ENCODE assay signal across 11 cellular contexts in genomic region chr2:151878655-151879563, GRCh38. TPM values are rescaled to one million over a fixed set of nuclear protein-coding genes. Genes with fewer than 3 reads are reported as not detected.
DNase-seq lines count a peak whose midpoint lies in the region; ATAC-seq and TF ChIP-seq lines count a peak whose summit lies in the region.
"Had no signal": no experiment of that assay in that cellular context is flagged by ENCODE, and none has a peak within 500 bp of the region (broad histone marks: within the 10 kb centered on the region; RNA-seq: fewer than 3 reads in every experiment).

No MANE protein-coding gene starts in this region.

- no peak for TF ChIP-seq EP300 in gastroesophageal sphincter (IDR thresholded peaks at IDR 0.05)

- H3K4me3 ChIP-seq in right cardiac atrium (ENCODE audit: low read length) = no peak overlapping the region
- no peak overlapping the region for H3K4me3 ChIP-seq in left ventricle myocardium inferior
- no peak overlapping the region for H3K4me3 ChIP-seq in gastroesophageal sphincter

- ATAC-seq in right cardiac atrium (peak; percentile 65 to 85), gastroesophageal sphincter (peak; percentile 48), GM21786 (IDR thresholded peaks at IDR 0.05; ENCODE audit: unreplicated experiment) (no peak), HG02870 (IDR thresholded peaks at IDR 0.05; ENCODE audit: unreplicated experiment) (no peak)

- H3K36me3 ChIP-seq in left ventricle myocardium inferior (no peaks in the 10 kb centered on the region), gastroesophageal sphincter (no peaks in the 10 kb centered on the region)

- TF ChIP-seq CTCF in left ventricle myocardium inferior (IDR thresholded peaks at IDR 0.05; ENCODE audit: borderline replicate concordance) = no peak
- no peak for TF ChIP-seq CTCF in gastroesophageal sphincter (IDR thresholded peaks at IDR 0.05)

- H3K27ac ChIP-seq in right cardiac atrium (ENCODE audit: low read length) (no peak overlapping the region), left ventricle myocardium inferior (replicated peaks) (no peak overlapping the region), gastroesophageal sphincter (no peak overlapping the region)

- no peaks in the 10 kb centered on the region for H3K9me3 ChIP-seq in right cardiac atrium (ENCODE audit: control insufficient read depth, low read length)
- H3K9me3 ChIP-seq in left ventricle myocardium inferior (replicated peaks) = no peaks in the 10 kb centered on the region
- H3K9me3 ChIP-seq in gastroesophageal sphincter = no peaks in the 10 kb centered on the region

- 65% methylated on average over 2 of the region's 2 CpGs for WGBS in right cardiac atrium
- 64 to 72% methylated on average over 2 of the region's 2 CpGs for WGBS in gastroesophageal sphincter (ENCODE audit: low coverage in 1 of 2), 2 donors

- intact Hi-C loops in right cardiac atrium (cut with DNase I) = no loop called here
- intact Hi-C loops in left ventricle myocardium inferior (cut with micrococcal nuclease) = no loop called here
- intact Hi-C loops in posterior cingulate gyrus (cut with DNase I) = no loop called here

- no peak for DNase-seq in right cardiac atrium
- DNase-seq in left ventricle myocardium inferior = no peak
- peak; percentile 76 for DNase-seq in SIG-M5 treated with dmso at 0.1 percent for 504 hours (lab: John Stamatoyannopoulos, UW; ENCODE audit: unreplicated experiment)
- DNase-seq in stimulated activated CD4-positive, alpha-beta T cell treated with anti-CD3 and anti-CD28 coated beads, Interleukin-1b, Interleukin-23, amount 100 ng/mL, for 48 hours = no peak
- no peak for DNase-seq in posterior cingulate gyrus
- DNase-seq: activated CD4-positive, CD25-positive, alpha-beta regulatory T cell; CD4-positive, alpha-beta memory T cell; NCI-H1092 had no signal

- TF ChIP-seq POLR2A in gastroesophageal sphincter (IDR thresholded peaks at IDR 0.05) = no peak

- no peaks in the 10 kb centered on the region for H3K27me3 ChIP-seq in right cardiac atrium (ENCODE audit: control insufficient read depth, insufficient read depth)
- H3K27me3 ChIP-seq in left ventricle myocardium inferior (ENCODE audit: low read depth) = no peaks in the 10 kb centered on the region
- H3K27me3 ChIP-seq in gastroesophageal sphincter = no peaks in the 10 kb centered on the region

- H3K4me1 ChIP-seq in right cardiac atrium (ENCODE audit: control insufficient read depth, insufficient read depth, low read length) (no peaks in the 10 kb centered on the region), left ventricle myocardium inferior (no peaks in the 10 kb centered on the region), gastroesophageal sphincter (peaks cover 0 to 8% (median 0%) of the 10 kb centered on the region in 3 donors)

RNA-seq across cellular contexts. Expression of gene ARL5A, which starts 50.7 kb away (rescaled TPM):
- 100 to 1,000 TPM in 2 of 4 donors, 10 to 100 TPM in 2; 81.5 to 119 (median 99.5) TPM for total RNA-seq in right cardiac atrium
- 26.8 TPM for polyA plus RNA-seq in right cardiac atrium
- total RNA-seq in left ventricle myocardium inferior = 53.9 TPM
- 100 to 1,000 TPM in 1 of 4 donors, 10 to 100 TPM in 3; 58.8 to 104 (median 85.6) TPM for total RNA-seq in gastroesophageal sphincter

Comparison
In these comparisons a context has a peak if more than half of its experiments do, and no peak if none do; other contexts are left out.
1. ATAC-seq: peak in right cardiac atrium (2 of 2) and gastroesophageal sphincter (single experiment); none in GM21786 (single experiment) and HG02870 (single experiment).